In the genomic region with DNA sequence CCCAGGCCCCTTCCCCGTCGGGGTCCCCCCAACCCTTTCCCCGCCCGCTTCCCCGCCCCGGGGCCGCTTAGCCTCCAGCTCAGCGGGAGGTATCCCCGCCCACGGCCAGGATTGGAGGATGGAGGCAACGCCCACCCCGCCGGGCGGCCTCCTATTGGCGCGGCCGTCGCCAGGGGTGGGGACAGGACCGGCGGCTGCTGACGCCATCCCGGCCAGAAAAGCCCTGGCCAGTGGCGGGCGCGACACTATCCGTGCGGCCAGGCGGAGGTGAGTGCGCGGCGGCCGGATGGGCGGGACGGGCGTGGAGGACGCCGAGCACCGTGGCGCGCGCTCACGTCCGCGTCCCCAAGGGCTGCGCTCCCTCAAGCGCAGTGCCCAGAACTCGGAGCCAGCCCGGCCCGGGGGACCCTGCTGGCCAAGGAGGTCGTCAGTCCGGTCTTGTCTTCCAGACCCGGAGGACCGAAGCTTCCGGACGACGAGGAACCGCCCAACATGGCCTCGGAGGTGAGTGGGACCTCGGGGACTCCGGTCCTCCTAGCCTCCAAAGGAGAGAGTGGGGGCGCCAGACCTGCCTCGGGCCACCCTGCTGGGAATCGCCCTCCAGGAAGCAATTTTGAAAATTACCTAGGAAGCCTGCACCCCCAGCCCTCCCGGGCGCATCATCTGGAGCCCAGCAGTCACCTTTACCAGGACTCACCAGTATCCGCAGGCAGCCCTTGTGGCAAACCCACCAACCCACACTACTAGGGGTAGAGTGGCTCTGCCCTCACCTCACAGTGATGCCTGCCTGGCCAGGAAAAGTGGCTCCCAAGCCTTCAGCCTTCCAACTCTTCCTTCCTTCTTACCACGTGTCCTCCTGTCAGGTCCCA, we compare ENCODE assay signal across 8 cellular contexts. TPM values are rescaled to one million over a fixed set of nuclear protein-coding genes. Genes with fewer than 3 reads are reported as not detected.
DNase-seq lines count a peak whose midpoint lies in the region; ATAC-seq and TF ChIP-seq lines count a peak whose summit lies in the region.

A gene (plus strand): TSS at position 230 of the 869 bp plus-strand sequence. CDS start 263 bp downstream, at position 493.

- no peaks in the 10 kb centered on the region for H3K27me3 ChIP-seq in NT2/D1 (ENCODE audit: insufficient read depth, insufficient read length)
- H3K27me3 ChIP-seq in endodermal cell (ENCODE audit: control insufficient read depth, insufficient read depth, low read length, poor library complexity, severe bottlenecking) = no peaks in the 10 kb centered on the region

- peak; percentile 98 for ATAC-seq in GM21360 (IDR thresholded peaks at IDR 0.05; ENCODE audit: unreplicated experiment)

- H3K9ac ChIP-seq in NT2/D1 (ENCODE audit: insufficient read length, low read depth) (peak within 1 kb of the TSS; percentile 93), endodermal cell (ENCODE audit: extremely low read depth, low read length, poor library complexity, severe bottlenecking) (peak within 1 kb of the TSS; percentile 71)

- H3K27ac ChIP-seq in endodermal cell (ENCODE audit: low read depth, low read length) (no peak within 1 kb of the TSS), mesodermal cell (ENCODE audit: low read depth, low read length, severe bottlenecking) (no peak within 1 kb of the TSS)

- peak within 1 kb of the TSS; percentile 93 for H3K27ac Mint-ChIP-seq in endodermal cell

- H3K4me3 ChIP-seq in NT2/D1 (ENCODE audit: insufficient read length, low read depth) = peak within 1 kb of the TSS; percentile 92
- H3K4me3 ChIP-seq in endodermal cell (ENCODE audit: low read length) = peak within 1 kb of the TSS; percentile 97
- peak within 1 kb of the TSS; percentile 76 for H3K4me3 ChIP-seq in mesodermal cell (ENCODE audit: extremely low read depth, insufficient read depth, low read length, poor library complexity, severe bottlenecking)

- H3K9me3 Mint-ChIP-seq in endodermal cell = no peaks in the 10 kb centered on the region

- peak; percentile 15 for TF ChIP-seq CTCF in endodermal cell (conservative IDR thresholded peaks at IDR 0.05)

- WGBS in endodermal cell (ENCODE audit: insufficient coverage in 1 of 2, insufficient read length in 1 of 2), 2 experiments = 0% methylated on average over 25 to 67 of the region's 67 CpGs
- WGBS in mesodermal cell (ENCODE audit: insufficient coverage in 2 of 2), 2 experiments = 0% methylated on average over 59 to 64 of the region's 67 CpGs

- H3K4me1 Mint-ChIP-seq in endodermal cell = peaks cover 8% of the 10 kb centered on the region

- H3K36me3 Mint-ChIP-seq in endodermal cell (ENCODE audit: low read depth) = peaks cover 5% of the 10 kb centered on the region

- peaks cover 13% of the 10 kb centered on the region for H3K36me3 ChIP-seq in NT2/D1 (ENCODE audit: insufficient read depth, insufficient read length, low read length)
- no peaks in the 10 kb centered on the region for H3K36me3 ChIP-seq in endodermal cell (ENCODE audit: control insufficient read depth, insufficient read depth, low read length)
- H3K36me3 ChIP-seq in mesodermal cell (ENCODE audit: control insufficient read depth, insufficient read depth, low read length) = no peaks in the 10 kb centered on the region

- H3K9me3 ChIP-seq in NT2/D1 (ENCODE audit: insufficient read depth, low read length) (no peaks in the 10 kb centered on the region), endodermal cell (ENCODE audit: control insufficient read depth, low read length) (no peaks in the 10 kb centered on the region), mesodermal cell (ENCODE audit: control insufficient read depth, low read length) (no peaks in the 10 kb centered on the region)

- H3K27me3 Mint-ChIP-seq in endodermal cell (ENCODE audit: insufficient read depth) = no peaks in the 10 kb centered on the region

- H3K4me3 Mint-ChIP-seq in endodermal cell = peak within 1 kb of the TSS; percentile 76

- peaks cover 8% of the 10 kb centered on the region for H3K4me1 ChIP-seq in NT2/D1 (ENCODE audit: insufficient read depth, insufficient read length)
- H3K4me1 ChIP-seq in endodermal cell (ENCODE audit: control insufficient read depth, insufficient read depth, low read length) = no peaks in the 10 kb centered on the region
- peaks cover 6% of the 10 kb centered on the region for H3K4me1 ChIP-seq in mesodermal cell (ENCODE audit: control insufficient read depth, insufficient read depth, low read length, poor library complexity, severe bottlenecking)

- DNase-seq in COR-L47 (lab: John Stamatoyannopoulos, UW) (peak; percentile 86), HT1080 (ENCODE audit: low read depth) (peak; percentile 89), NT2/D1 (ENCODE audit: low read depth, low spot score) (peak; percentile 93), endodermal cell (peak; percentile 98)
- peak; percentile 72 for DNase-seq in activated CD8-positive, alpha-beta memory T cell treated with anti-CD3 and anti-CD28 coated beads, Interleukin-2, amount 50 U/mL, for 24 hours (ENCODE audit: extremely low read depth)
- peak; percentile 72 for DNase-seq in stimulated activated CD8-positive, alpha-beta memory T cell treated with anti-CD3 and anti-CD28 coated beads, Interleukin-15, amount 100 ng/mL, for 24 hours (ENCODE audit: low read depth)

RNA-seq across cellular contexts. Expression of the gene that starts here (rescaled TPM):
- 49.7 and 49.8 TPM in 2 replicates for total RNA-seq in HT1080 (2014; rRNA removed; shearing (Covaris generic))
- 31.5 and 36.7 TPM in 2 replicates for polyA plus RNA-seq in HT1080 (2015; cell fraction: cytosol; rRNA removed)
- 65.9 and 69.2 TPM in 2 replicates for polyA plus RNA-seq in HT1080 (2015; cell fraction: nucleus; rRNA removed)
- total RNA-seq in endodermal cell = 10 to 100 TPM; 37.8 to 47.9 TPM
- 18.9 TPM for polyA plus RNA-seq in endodermal cell (2013, experiment 1 of 2)
- polyA plus RNA-seq in endodermal cell (2013, experiment 2 of 2) = 16.2 TPM
- 22.3 TPM for polyA plus RNA-seq in mesodermal cell (2013, experiment 1 of 2)
- 18.0 TPM for polyA plus RNA-seq in mesodermal cell (2013, experiment 2 of 2)
